In the genomic region with DNA sequence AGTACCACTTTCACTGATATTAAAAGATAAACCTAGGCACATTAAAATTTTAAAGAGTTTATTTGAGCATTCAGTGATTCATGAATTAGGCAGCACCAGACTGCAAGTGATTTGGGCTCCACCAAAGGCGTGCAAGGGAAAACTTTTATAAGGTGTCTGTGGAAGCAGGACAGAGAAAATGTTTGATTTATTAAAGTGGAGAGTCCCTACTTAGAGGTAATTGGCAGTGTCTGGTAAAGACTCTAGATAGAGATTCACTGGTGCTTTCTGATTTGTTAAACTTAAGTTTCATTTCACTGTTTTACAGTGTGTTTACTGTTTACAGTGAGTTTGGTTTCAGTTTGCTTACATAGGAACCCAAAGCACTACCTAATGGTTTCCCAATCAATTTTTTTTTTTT, we compare ENCODE assay signal across 10 cellular contexts.
DNase-seq lines count a peak whose midpoint lies in the region; ATAC-seq, FAIRE-seq and TF ChIP-seq lines count a peak whose summit lies in the region.
"Had no signal": no experiment of that assay in that cellular context is flagged by ENCODE, and none has a peak within 500 bp of the region (broad histone marks: within the 10 kb centered on the region; RNA-seq: fewer than 3 reads in every experiment).

No MANE protein-coding gene starts in this region.

- CTCF ChIA-PET in A549 (lab: Yijun Ruan, JAX): no interaction called here

- no peak for ATAC-seq in A549
- ATAC-seq in GM19438 (IDR thresholded peaks at IDR 0.05; ENCODE audit: low read depth, unreplicated experiment): peak; percentile 83
- ATAC-seq in HG02970 (IDR thresholded peaks at IDR 0.05; ENCODE audit: low FRiP score, unreplicated experiment): peak; percentile 59

- TF ChIP-seq RAD21 in A549 (conservative IDR thresholded peaks at IDR 0.05 in 1 of 2, IDR thresholded peaks at IDR 0.05 in 1 of 2): no peak

- POLR2A ChIA-PET in A549 (lab: Yijun Ruan, JAX): no interaction called here

- H3K4me3 ChIP-seq in A549: peak overlapping the region; percentile 27; the same call in 2 of the 3 replicates

- H3K4me1 ChIP-seq in A549: peaks cover 61% of the 10 kb centered on the region

- peak overlapping the region; percentile 60 to 82 for H3K27ac ChIP-seq in A549

- FAIRE-seq in A549 (lab: Jason Lieb, UNC): no peak

- no peak for DNase-seq in A549 (ENCODE audit: low read depth in 1 of 2, low spot score in 1 of 2)
- DNase-seq in astrocyte of the hippocampus (ENCODE audit: low read depth, low spot score): peak; percentile 11
- no peak for DNase-seq in NCI-H128 (lab: John Stamatoyannopoulos, UW; ENCODE audit: unreplicated experiment)
- DNase-seq in NCI-H187 treated with DMSO at 0.1 percent for 48 hours (lab: John Stamatoyannopoulos, UW): no peak
- no peak for DNase-seq in NCI-H510A (lab: John Stamatoyannopoulos, UW)
- no peak for DNase-seq in kidney tubule cell (ENCODE audit: low spot score)
- DNase-seq: activated T-cell treated with anti-CD3 and anti-CD28 coated beads, Interleukin-2, amount 50 U/mL, for 24 hours; effector CD8-positive, alpha-beta T cell had no signal

- 11% methylated on average over 1 of the region's 1 CpG for WGBS in A549 (ENCODE audit: missing lambda C conversion rate)

- no peak for TF ChIP-seq CTCF in A549 (IDR thresholded peaks at IDR 0.05)

- no peak for TF ChIP-seq POLR2A in A549 (IDR thresholded peaks at IDR 0.05; ENCODE audit: low read length)

- no peaks in the 10 kb centered on the region for H3K9me3 ChIP-seq in A549

- peak overlapping the region; percentile 88 for H3K4me2 ChIP-seq in A549

- no peak for TF ChIP-seq EP300 in A549 (IDR thresholded peaks at IDR 0.05)

TF ChIP-seq in A549, 52 proteins besides CTCF, POLR2A, EP300 and RAD21:
- no peak for TF ChIP-seq ZSCAN20 (CRISPR knock-in tag; IDR thresholded peaks at IDR 0.05)
- no peak for TF ChIP-seq CEBPB (IDR thresholded peaks at IDR 0.05)
- no peak for TF ChIP-seq SREBF2 (IDR thresholded peaks at IDR 0.05)
- TF ChIP-seq PHF8 (IDR thresholded peaks at IDR 0.05; ENCODE audit: borderline replicate concordance, low read depth): no peak
- TF ChIP-seq SMC3 (IDR thresholded peaks at IDR 0.05): no peak
- TF ChIP-seq CBX2 (IDR thresholded peaks at IDR 0.05; ENCODE audit: borderline replicate concordance, low read depth): no peak

Comparison
In these comparisons a context has a peak if more than half of its experiments do, and no peak if none do; other contexts are left out.
1. ATAC-seq: peak in GM19438 (single experiment) and HG02970 (single experiment); none in A549 (0 of 2).